8 cellular contexts compared by ENCODE assay signal in genomic region chr4:82891728-82892466, GRCh38. TPM values are rescaled to one million over a fixed set of nuclear protein-coding genes. Genes with fewer than 3 reads are reported as not detected.
DNase-seq lines count a peak whose midpoint lies in the region; ATAC-seq, FAIRE-seq and TF ChIP-seq lines count a peak whose summit lies in the region.

No MANE protein-coding gene starts in this region.

- peaks cover 46% of the 10 kb centered on the region for H3K4me1 ChIP-seq in suprapubic skin

- H3K9me3 Mint-ChIP-seq in activated naive CD4-positive, alpha-beta T cell treated with anti-CD3 and anti-CD28 coated beads, Interleukin-2, amount 50 U/mL, for 72 hours, result no peaks in the 10 kb centered on the region
- H3K9me3 Mint-ChIP-seq in immature natural killer cell, result no peaks in the 10 kb centered on the region

- DNase-seq in D721Med (ENCODE audit: insufficient read length, low spot score) (no peak), immature natural killer cell (no peak), suprapubic skin (ENCODE audit: low spot score in 2 of 2) (no peak), NCI-H2171 treated with DMSO at 0.1 percent for 48 hours (lab: John Stamatoyannopoulos, UW) (no peak)
- DNase-seq in activated naive CD4-positive, alpha-beta T cell treated with anti-CD3 and anti-CD28 coated beads, Interleukin-2, amount 50 U/mL, for 72 hours (ENCODE audit: low spot score in 2 of 2), result no peak

- no peak for TF ChIP-seq POLR2A in suprapubic skin (IDR thresholded peaks at IDR 0.05)

- 29% methylated on average over 7 of the region's 7 CpGs for WGBS in suprapubic skin

- ATAC-seq in HG02852 (IDR thresholded peaks at IDR 0.05; ENCODE audit: unreplicated experiment) (peak; percentile 1), GM19324 (IDR thresholded peaks at IDR 0.05; ENCODE audit: low FRiP score, unreplicated experiment) (no peak), GM19397 (IDR thresholded peaks at IDR 0.05; ENCODE audit: unreplicated experiment) (no peak)
- no peak for ATAC-seq in activated naive CD4-positive, alpha-beta T cell treated with anti-CD3 and anti-CD28 coated beads, Interleukin-2, amount 50 U/mL, for 72 hours

- peaks cover 23% of the 10 kb centered on the region for H3K36me3 ChIP-seq in suprapubic skin

- H3K9me3 ChIP-seq in suprapubic skin, result no peaks in the 10 kb centered on the region

- H3K27me3 ChIP-seq in suprapubic skin, result no peaks in the 10 kb centered on the region

- peaks cover 16 to 31% of the 10 kb centered on the region in 2 donors for H3K36me3 Mint-ChIP-seq in activated naive CD4-positive, alpha-beta T cell treated with anti-CD3 and anti-CD28 coated beads, Interleukin-2, amount 50 U/mL, for 72 hours
- H3K36me3 Mint-ChIP-seq in immature natural killer cell, result peaks cover 8 to 17% (median 11%) of the 10 kb centered on the region in 3 donors

- TF ChIP-seq CTCF in D721Med (IDR thresholded peaks at IDR 0.05; ENCODE audit: insufficient read depth, missing control alignments) (no peak), suprapubic skin (IDR thresholded peaks at IDR 0.05) (no peak)

- peak overlapping the region; percentile 95 to 98 (median 96) for H3K4me3 Mint-ChIP-seq in immature natural killer cell

- H3K27ac ChIP-seq in suprapubic skin, result peak overlapping the region; percentile 99

- H3K4me3 ChIP-seq in suprapubic skin, result peak overlapping the region; percentile 90

- H3K4me1 Mint-ChIP-seq in immature natural killer cell, result peaks cover 34 to 62% of the 10 kb centered on the region in 2 donors

- H3K27ac Mint-ChIP-seq in activated naive CD4-positive, alpha-beta T cell treated with anti-CD3 and anti-CD28 coated beads, Interleukin-2, amount 50 U/mL, for 72 hours, result peak overlapping the region; percentile 94
- peak overlapping the region; percentile 98 to 99 (median 99) for H3K27ac Mint-ChIP-seq in immature natural killer cell

- H3K27me3 Mint-ChIP-seq in immature natural killer cell (ENCODE audit: low read depth in 3 of 3), result peaks cover 16 to 22% (median 19%) of the 10 kb centered on the region in 3 donors

- peak; percentile 32 for FAIRE-seq in D721Med (lab: Jason Lieb, UNC)

- no peak for TF ChIP-seq EP300 in suprapubic skin (IDR thresholded peaks at IDR 0.05)

RNA-seq across cellular contexts. Expression of gene SEC31A, which starts 0.9 kb away (rescaled TPM):
- total RNA-seq in activated naive CD4-positive, alpha-beta T cell treated with anti-CD3 and anti-CD28 coated beads, Interleukin-2, amount 50 U/mL, for 72 hours, result 100 to 1,000 TPM in 1 of 2 donors, 10 to 100 TPM in 1; 93.9 to 124 TPM
- 100 to 1,000 TPM; 109 to 150 (median 147) TPM for polyA plus RNA-seq in immature natural killer cell
- total RNA-seq in suprapubic skin, result 100 to 1,000 TPM; 133 to 299 (median 161) TPM

RNA-seq across cellular contexts. Expression of gene THAP9, which starts 8.6 kb away (rescaled TPM):
- 1 to 10 TPM; 2.3 to 6.7 TPM for total RNA-seq in activated naive CD4-positive, alpha-beta T cell treated with anti-CD3 and anti-CD28 coated beads, Interleukin-2, amount 50 U/mL, for 72 hours
- polyA plus RNA-seq in immature natural killer cell, result 1 to 10 TPM; 1.5 to 4.2 (median 2.1) TPM
- 1 to 10 TPM; 2.0 to 3.1 (median 2.6) TPM for total RNA-seq in suprapubic skin
